In genomic region chr17:21041753-21042433, GRCh38 we compare ENCODE assay signal across 8 cellular contexts. TPM values are rescaled to one million over a fixed set of nuclear protein-coding genes. Genes with fewer than 3 reads are reported as not detected.
DNase-seq lines count a peak whose midpoint lies in the region; ATAC-seq and TF ChIP-seq lines count a peak whose summit lies in the region.

No MANE protein-coding gene starts in this region.

- H3K27ac ChIP-seq in HUES64 (ENCODE audit: low read depth, low read length) (peak overlapping the region; percentile 100), gastroesophageal sphincter (peak overlapping the region; percentile 96 to 100 (median 98)), neuronal stem cell (replicated peaks; ENCODE audit: low read length) (peak overlapping the region; percentile 100), temporal lobe (ENCODE audit: low read depth, low read length) (peak overlapping the region; percentile 97)

- H3K4me3 ChIP-seq in HUES64 (ENCODE audit: low read length) (peak overlapping the region; percentile 87), gastroesophageal sphincter (peak overlapping the region; percentile 98 to 100), neuronal stem cell (ENCODE audit: low read length in 2 of 2) (peak overlapping the region; percentile 85 to 100)

- H4K91ac ChIP-seq in neuronal stem cell (ENCODE audit: low read depth, low read length, poor library complexity): no peak overlapping the region

- H4K8ac ChIP-seq in neuronal stem cell (ENCODE audit: low read depth, low read length): no peak overlapping the region

- H3K4ac ChIP-seq in neuronal stem cell (ENCODE audit: low read length): no peak overlapping the region

- H3K23ac ChIP-seq in neuronal stem cell (ENCODE audit: low read depth, low read length, poor library complexity): peak overlapping the region; percentile 85

- no peak overlapping the region for H2BK12ac ChIP-seq in neuronal stem cell (ENCODE audit: low read length)

- no peak overlapping the region for H2BK15ac ChIP-seq in neuronal stem cell (ENCODE audit: low read length)

- H2AFZ ChIP-seq in neuronal stem cell (ENCODE audit: low read length): peak overlapping the region; percentile 86

- H3K4me1 ChIP-seq in HUES64 (ENCODE audit: insufficient read depth, low read length) (peaks cover 25% of the 10 kb centered on the region), gastroesophageal sphincter (peaks cover 3 to 55% (median 10%) of the 10 kb centered on the region in 3 donors), neuronal stem cell (ENCODE audit: control insufficient read depth in 2 of 2, insufficient read depth in 1 of 2, low read depth in 1 of 2, low read length in 2 of 2) (peaks cover 6 to 10% of the 10 kb centered on the region in 2 donors)

- WGBS in HUES64: under 1% methylated on average over 45 of the region's 45 CpGs
- WGBS in gastroesophageal sphincter (ENCODE audit: low coverage in 1 of 2), 2 donors: 0% methylated on average over 3 of the region's 45 CpGs
- no CpG with 5 or more reads among the region's 45 CpGs for WGBS in neuronal stem cell (ENCODE audit: extremely low coverage in 2 of 2, insufficient read length in 2 of 2, insufficient replicate concordance in 1 of 2), 2 donors

- ATAC-seq in gastroesophageal sphincter (peak; percentile 50), GM18517 (IDR thresholded peaks at IDR 0.05; ENCODE audit: unreplicated experiment) (no peak)

- DNase-seq in ELF-1 (ENCODE audit: low read depth, low spot score) (peak; percentile 81), SHP77 treated with DMSO at 0.1 percent for 48 hours (lab: John Stamatoyannopoulos, UW) (peak; percentile 69), neuronal stem cell (ENCODE audit: low spot score) (peak; percentile 73)
- peak in 3 of 4 experiments; percentile 23 to 39 (median 24) for DNase-seq in activated naive CD4-positive, alpha-beta T cell (lab: John Stamatoyannopoulos, UW)

- TF ChIP-seq POLR2A in gastroesophageal sphincter (IDR thresholded peaks at IDR 0.05): no peak

- peak overlapping the region; percentile 28 for H2AK5ac ChIP-seq in neuronal stem cell (ENCODE audit: low read depth, low read length)

- H2BK5ac ChIP-seq in neuronal stem cell (ENCODE audit: low read length): peak overlapping the region; percentile 66

- TF ChIP-seq EP300 in gastroesophageal sphincter (IDR thresholded peaks at IDR 0.05): no peak

- H3K79me1 ChIP-seq in neuronal stem cell (ENCODE audit: low read depth, low read length): peaks cover 2% of the 10 kb centered on the region

- no peak overlapping the region for H3K14ac ChIP-seq in neuronal stem cell (ENCODE audit: low read length)

- peaks cover 24% of the 10 kb centered on the region for H3K36me3 ChIP-seq in HUES64 (ENCODE audit: insufficient read depth, low read length)
- H3K36me3 ChIP-seq in gastroesophageal sphincter: no peaks in the 10 kb centered on the region
- H3K36me3 ChIP-seq in neuronal stem cell (replicated peaks in 1 of 2; ENCODE audit: control insufficient read depth in 2 of 2, insufficient read depth in 2 of 2, low read length in 2 of 2): peaks cover 6 to 35% of the 10 kb centered on the region in 2 donors

- H3K27me3 ChIP-seq in HUES64 (ENCODE audit: insufficient read depth, low read length): no peaks in the 10 kb centered on the region
- no peaks in the 10 kb centered on the region for H3K27me3 ChIP-seq in gastroesophageal sphincter
- no peaks in the 10 kb centered on the region for H3K27me3 ChIP-seq in neuronal stem cell (ENCODE audit: control insufficient read depth in 3 of 3, insufficient read depth in 3 of 3, low read depth in 1 of 3, low read length in 3 of 3)

- H3K18ac ChIP-seq in neuronal stem cell (ENCODE audit: low read length): peak overlapping the region; percentile 76

- H3K9ac ChIP-seq in HUES64 (ENCODE audit: low read depth, low read length): peak overlapping the region; percentile 100
- peak overlapping the region; percentile 70 for H3K9ac ChIP-seq in neuronal stem cell (ENCODE audit: low read depth, low read length, poor library complexity)

- no peaks in the 10 kb centered on the region for H3K9me3 ChIP-seq in HUES64 (ENCODE audit: insufficient read depth, low read depth, low read length)
- H3K9me3 ChIP-seq in gastroesophageal sphincter: no peaks in the 10 kb centered on the region
- H3K9me3 ChIP-seq in neuronal stem cell (replicated peaks in 1 of 2; ENCODE audit: control insufficient read depth in 2 of 2, insufficient read depth in 1 of 2, low read depth in 1 of 2, low read length in 2 of 2): peaks cover 0 to 15% of the 10 kb centered on the region in 2 donors

- peak overlapping the region; percentile 57 for H3K4me2 ChIP-seq in neuronal stem cell (ENCODE audit: insufficient read depth, low read length, poor library complexity, severe bottlenecking)

- no peak overlapping the region for H2BK120ac ChIP-seq in neuronal stem cell (ENCODE audit: low read depth, low read length)

- peak in 1 of 4 experiments; percentile 18 for TF ChIP-seq CTCF in gastroesophageal sphincter (IDR thresholded peaks at IDR 0.05)

RNA-seq across cellular contexts. Expression of gene USP22, which starts 0.9 kb away (rescaled TPM):
- polyA plus RNA-seq in HUES64 (2013, experiment 1 of 2): 191 TPM
- polyA plus RNA-seq in HUES64 (2013, experiment 2 of 2): 190 TPM
- total RNA-seq in gastroesophageal sphincter: 100 to 1,000 TPM; 101 to 128 (median 104) TPM
- 144 TPM for polyA plus RNA-seq in neuronal stem cell (2013, experiment 1 of 2)
- polyA plus RNA-seq in neuronal stem cell (2013, experiment 2 of 2): 140 TPM
- 273 TPM for total RNA-seq in temporal lobe

Comparison
In these comparisons a context has a peak if more than half of its experiments do, and no peak if none do; other contexts are left out.
1. DNase-seq: peak in every context shown above with its lines; median percentile 81 in ELF-1; 73 in neuronal stem cell; 69 in SHP77 treated with DMSO at 0.1 percent for 48 hours; 24 in activated naive CD4-positive, alpha-beta T cell.